ENCODE assay signal across 19 cellular contexts in the genomic region with DNA sequence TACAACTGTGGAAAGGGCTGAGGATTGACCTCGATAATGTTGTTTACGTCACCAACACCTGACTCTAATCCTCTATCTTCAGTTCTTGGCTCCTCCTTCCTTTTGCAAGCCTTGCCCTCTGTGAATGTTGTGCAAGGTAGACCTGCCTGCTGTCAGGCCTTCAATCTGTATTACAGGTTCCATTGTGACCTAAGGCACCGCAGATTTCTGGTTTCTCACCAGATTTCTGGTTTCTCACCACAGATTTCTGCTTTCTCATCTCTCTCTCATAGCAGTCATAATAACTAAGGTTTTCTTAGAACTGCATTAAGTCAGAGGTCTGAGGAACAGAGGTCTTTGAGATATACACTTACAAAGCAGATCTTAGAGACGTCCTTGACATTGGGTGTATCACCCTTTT. TPM values are rescaled to one million over a fixed set of nuclear protein-coding genes. Genes with fewer than 3 reads are reported as not detected.
"Had no signal": no experiment of that assay in that cellular context is flagged by ENCODE, and none has a peak within 500 bp of the region (broad histone marks: within the 10 kb centered on the region; RNA-seq: fewer than 3 reads in every experiment).

No MANE protein-coding gene starts in this region.

- FAIRE-seq: bronchial epithelial cell had no signal

- H3K4me3 Mint-ChIP-seq: activated naive CD8-positive, alpha-beta T cell treated with anti-CD3 and anti-CD28 coated beads, Interleukin-2, amount 50 U/mL, for 24 hours; activated T-helper 1 cell treated with anti-CD3 and anti-CD28 coated beads, Interleukin-12 subunit alpha, Interleukin-12 subunit beta, Interleukin-2, Interleukin-4 antibody, amounts not matched to agents 30 ng/mL and 10 ng/mL and 1 ng/mL, durations not matched to agents 14 hours and 24 hours and 36 hours; dendritic cell treated with granulocyte-macrophage colony-stimulating factor and Interleukin-4, amounts not matched to agents 40 ng/mL and 50 ng/mL, for 4 days; memory B cell; naive thymus-derived CD4-positive, alpha-beta T cell; stimulated activated memory B cell treated with anti-CD40 and anti-IgM and Interleukin-4, amounts not matched to agents 10 μg/mL and 1 μg/mL and 100 μg/mL, for 72 hours had no signal

- H3K9me3 Mint-ChIP-seq: activated naive CD8-positive, alpha-beta T cell treated with anti-CD3 and anti-CD28 coated beads, Interleukin-2, amount 50 U/mL, for 24 hours; activated T-helper 1 cell treated with anti-CD3 and anti-CD28 coated beads, Interleukin-12 subunit alpha, Interleukin-12 subunit beta, Interleukin-2, Interleukin-4 antibody, amounts not matched to agents 30 ng/mL and 10 ng/mL and 1 ng/mL, durations not matched to agents 14 hours and 24 hours and 36 hours; dendritic cell treated with granulocyte-macrophage colony-stimulating factor and Interleukin-4, amounts not matched to agents 40 ng/mL and 50 ng/mL, for 4 days; memory B cell; naive thymus-derived CD4-positive, alpha-beta T cell; stimulated activated memory B cell treated with anti-CD40 and anti-IgM and Interleukin-4, amounts not matched to agents 10 μg/mL and 1 μg/mL and 100 μg/mL, for 72 hours had no signal

- H3K36me3 ChIP-seq: ascending aorta, tibial nerve, uterus had no signal

- H3K4me3 ChIP-seq: ascending aorta, mucosa of descending colon, tibial nerve, uterus had no signal

- DNase-seq: activated CD8-positive, alpha-beta memory T cell treated with anti-CD3 and anti-CD28 coated beads, Interleukin-2, amount 50 U/mL, for 48 hours; activated naive CD4-positive, alpha-beta T cell treated with Interleukin-2 at 50 U/mL for 16 hours; activated naive CD8-positive, alpha-beta T cell treated with anti-CD3 and anti-CD28 coated beads, Interleukin-2, amount 50 U/mL, for 24 hours; effector memory CD4-positive, alpha-beta T cell; foreskin fibroblast; left ventricle myocardium superior; mucosa of descending colon; naive thymus-derived CD4-positive, alpha-beta T cell; stimulated activated CD4-positive, alpha-beta T cell treated with anti-CD3 and anti-CD28 coated beads, Interleukin-2, amount 100 ng/mL, for 24 hours; substantia nigra; uterus had no signal

- H3K27me3 Mint-ChIP-seq: memory B cell; stimulated activated memory B cell treated with anti-CD40 and anti-IgM and Interleukin-4, amounts not matched to agents 10 μg/mL and 1 μg/mL and 100 μg/mL, for 72 hours had no signal

- ATAC-seq: activated naive CD8-positive, alpha-beta T cell treated with anti-CD3 and anti-CD28 coated beads, Interleukin-2, amount 50 U/mL, for 24 hours; left ventricle myocardium superior; mucosa of descending colon; naive thymus-derived CD4-positive, alpha-beta T cell; stimulated activated memory B cell treated with anti-CD40 and anti-IgM and Interleukin-4, amounts not matched to agents 10 μg/mL and 1 μg/mL and 100 μg/mL, for 72 hours had no signal

- H3K4me1 ChIP-seq: ascending aorta, parathyroid adenoma, tibial nerve, uterus had no signal

- H2AFZ ChIP-seq: parathyroid adenoma had no signal

- H3K4me1 Mint-ChIP-seq: activated naive CD8-positive, alpha-beta T cell treated with anti-CD3 and anti-CD28 coated beads, Interleukin-2, amount 50 U/mL, for 24 hours; memory B cell; naive thymus-derived CD4-positive, alpha-beta T cell; stimulated activated memory B cell treated with anti-CD40 and anti-IgM and Interleukin-4, amounts not matched to agents 10 μg/mL and 1 μg/mL and 100 μg/mL, for 72 hours had no signal

- H3K9ac ChIP-seq: parathyroid adenoma had no signal

- H3K79me2 ChIP-seq: parathyroid adenoma had no signal

- H3K27ac Mint-ChIP-seq: activated naive CD8-positive, alpha-beta T cell treated with anti-CD3 and anti-CD28 coated beads, Interleukin-2, amount 50 U/mL, for 24 hours; activated T-helper 1 cell treated with anti-CD3 and anti-CD28 coated beads, Interleukin-12 subunit alpha, Interleukin-12 subunit beta, Interleukin-2, Interleukin-4 antibody, amounts not matched to agents 30 ng/mL and 10 ng/mL and 1 ng/mL, durations not matched to agents 14 hours and 24 hours and 36 hours; dendritic cell treated with granulocyte-macrophage colony-stimulating factor and Interleukin-4, amounts not matched to agents 40 ng/mL and 50 ng/mL, for 4 days; memory B cell; naive thymus-derived CD4-positive, alpha-beta T cell; stimulated activated memory B cell treated with anti-CD40 and anti-IgM and Interleukin-4, amounts not matched to agents 10 μg/mL and 1 μg/mL and 100 μg/mL, for 72 hours had no signal

- H3K27ac ChIP-seq: ascending aorta, parathyroid adenoma, tibial nerve, uterus had no signal

- H3K27me3 ChIP-seq: ascending aorta, tibial nerve, uterus had no signal

- H3K36me3 Mint-ChIP-seq: memory B cell; naive thymus-derived CD4-positive, alpha-beta T cell; stimulated activated memory B cell treated with anti-CD40 and anti-IgM and Interleukin-4, amounts not matched to agents 10 μg/mL and 1 μg/mL and 100 μg/mL, for 72 hours had no signal

- H3K9me3 ChIP-seq: ascending aorta, mucosa of descending colon, tibial nerve, uterus had no signal

RNA-seq across cellular contexts. Expression of a gene that starts 51.5 kb away (rescaled TPM):
- total RNA-seq: activated T-helper 1 cell treated with anti-CD3 and anti-CD28 coated beads, Interleukin-12 subunit alpha, Interleukin-12 subunit beta, Interleukin-2, Interleukin-4 antibody, amounts not matched to agents 30 ng/mL and 10 ng/mL and 1 ng/mL, durations not matched to agents 14 hours and 24 hours and 36 hours; ascending aorta; bronchial epithelial cell; mucosa of descending colon; naive thymus-derived CD4-positive, alpha-beta T cell; uterus had no signal
- polyA plus RNA-seq: naive thymus-derived CD4-positive, alpha-beta T cell had no signal
